In the genomic region with DNA sequence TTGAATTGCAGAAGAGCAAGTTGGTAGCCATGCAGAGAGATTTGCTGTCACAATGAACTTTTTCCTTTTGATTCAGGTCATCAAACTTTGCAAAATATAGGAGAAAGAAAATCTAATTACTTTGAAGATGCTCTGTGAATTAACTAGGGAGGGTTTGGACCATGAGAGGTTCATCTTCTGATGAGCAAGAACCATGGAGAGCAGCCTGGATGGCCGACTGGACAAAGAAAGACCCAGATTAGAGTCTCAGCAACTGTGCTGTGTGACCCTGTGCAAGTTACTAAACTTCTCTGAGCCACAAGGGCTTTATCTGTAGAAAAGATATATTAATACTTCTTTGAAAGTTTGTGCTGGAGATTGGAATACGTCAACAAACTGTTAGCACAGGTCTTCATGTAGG, we compare ENCODE assay signal across 35 cellular contexts.
"Had no signal": no experiment of that assay in that cellular context is flagged by ENCODE, and none has a peak within 500 bp of the region (broad histone marks: within the 10 kb centered on the region; RNA-seq: fewer than 3 reads in every experiment).

No MANE protein-coding gene starts in this region.

- H3K4me3 ChIP-seq: MG63 had no signal

- DNase-seq: Karpas-422, Kasumi-1, MG63, MM.1S, MV-4-11, NCI-H1048, NCI-H1092, NCI-H1092 treated with DMSO at 0.1 percent for 48 hours, NCI-H1105, NCI-H1105 treated with DMSO at 0.1 percent for 48 hours, NCI-H1417, NCI-H1417 treated with DMSO at 0.1 percent for 48 hours, NCI-H1436, NCI-H1436 treated with DMSO at 0.1 percent for 48 hours, NCI-H146, NCI-H1694, NCI-H1694 treated with DMSO at 0.1 percent for 48 hours, NCI-H187, NCI-H187 treated with DMSO at 0.1 percent for 48 hours, NCI-H1930, NCI-H2029, NCI-H2029 treated with DMSO at 0.1 percent for 48 hours, NCI-H2081, NCI-H2081 treated with DMSO at 0.1 percent for 48 hours, NCI-H2107, NCI-H2171, NCI-H2171 treated with DMSO at 0.1 percent for 48 hours, NCI-H2227 treated with DMSO at 0.1 percent for 48 hours, NCI-H226, NCI-H345, NCI-H446, NCI-H446 treated with DMSO at 0.1 percent for 48 hours, NCI-H510A, NCI-H510A treated with DMSO at 0.1 percent for 48 hours, NCI-H524 had no signal

- H3K27me3 ChIP-seq: MG63 had no signal

- H3K36me3 ChIP-seq: MG63 had no signal

- H3K9me3 ChIP-seq: MG63 had no signal
